In genomic region chr15:70478251-70478990, GRCh38 we compare ENCODE assay signal across 8 cellular contexts.
A peak's percentile ranks its signal among the peaks of the same experiment; 100 is the strongest.
DNase-seq lines count a peak whose midpoint lies in the region; ATAC-seq and TF ChIP-seq lines count a peak whose summit lies in the region.

No MANE protein-coding gene starts in this region.

- H3K4me1 ChIP-seq in DOHH2 (ENCODE audit: control insufficient read depth, low read length) = peaks cover 28% of the 10 kb centered on the region

- H3K4me3 ChIP-seq in DOHH2 (ENCODE audit: low read length) = no peak overlapping the region

- no peaks in the 10 kb centered on the region for H3K9me3 ChIP-seq in DOHH2 (ENCODE audit: control insufficient read depth, insufficient read depth, low read length)

- H3K27me3 ChIP-seq in DOHH2 (ENCODE audit: control insufficient read depth, low read length) = peaks cover 37% of the 10 kb centered on the region

- H4K20me1 ChIP-seq in DOHH2 (ENCODE audit: control insufficient read depth, insufficient read depth, low read depth, low read length) = no peaks in the 10 kb centered on the region

- DNase-seq in NCI-H2196 (lab: John Stamatoyannopoulos, UW; ENCODE audit: unreplicated experiment) (peak; percentile 50), left colon (peak; percentile 38 to 44), cerebellum (ENCODE audit: low spot score) (no peak), mesenteric fat pad (ENCODE audit: low spot score) (no peak)
- no peak for DNase-seq in stimulated activated CD8-positive, alpha-beta memory T cell treated with anti-CD3 and anti-CD28 coated beads, Interleukin-4, amount 100 ng/mL, for 48 hours

- H3K36me3 ChIP-seq in DOHH2 (ENCODE audit: control insufficient read depth, low read length) = no peaks in the 10 kb centered on the region

- no peak for TF ChIP-seq CTCF in DOHH2 (IDR thresholded peaks at IDR 0.05; ENCODE audit: low read depth, low read length, poor library complexity, severe bottlenecking)

- H3K4me2 ChIP-seq in DOHH2 (ENCODE audit: low read length) = peak overlapping the region; percentile 28

- H3K79me2 ChIP-seq in DOHH2 (ENCODE audit: control insufficient read depth, low read length) = no peaks in the 10 kb centered on the region

- no peak overlapping the region for H3K27ac ChIP-seq in DOHH2 (ENCODE audit: low read depth, low read length)

- intact Hi-C loops in left colon (cut with DNase I, micrococcal nuclease) = no loop called here

- H3F3A ChIP-seq in DOHH2 (ENCODE audit: control insufficient read depth, insufficient read depth) = no peaks in the 10 kb centered on the region

- H3K9me2 ChIP-seq in DOHH2 (replicated peaks; ENCODE audit: control insufficient read depth, low read length) = no peaks in the 10 kb centered on the region

- ATAC-seq in GM19455 (IDR thresholded peaks at IDR 0.05; ENCODE audit: unreplicated experiment) = peak; percentile 50
- ATAC-seq in left colon = peak; percentile 37
- no peak for ATAC-seq in GM19035 (IDR thresholded peaks at IDR 0.05; ENCODE audit: unreplicated experiment)

Comparison
In these comparisons a context has a peak if more than half of its experiments do, and no peak if none do; other contexts are left out.
1. DNase-seq: peak in NCI-H2196 (single experiment) and left colon (2 of 2); none in stimulated activated CD8-positive, alpha-beta memory T cell treated with anti-CD3 and anti-CD28 coated beads, Interleukin-4, amount 100 ng/mL, for 48 hours (single experiment), cerebellum (single experiment) and mesenteric fat pad (single experiment).